19 cellular contexts compared by ENCODE assay signal in the genomic region with DNA sequence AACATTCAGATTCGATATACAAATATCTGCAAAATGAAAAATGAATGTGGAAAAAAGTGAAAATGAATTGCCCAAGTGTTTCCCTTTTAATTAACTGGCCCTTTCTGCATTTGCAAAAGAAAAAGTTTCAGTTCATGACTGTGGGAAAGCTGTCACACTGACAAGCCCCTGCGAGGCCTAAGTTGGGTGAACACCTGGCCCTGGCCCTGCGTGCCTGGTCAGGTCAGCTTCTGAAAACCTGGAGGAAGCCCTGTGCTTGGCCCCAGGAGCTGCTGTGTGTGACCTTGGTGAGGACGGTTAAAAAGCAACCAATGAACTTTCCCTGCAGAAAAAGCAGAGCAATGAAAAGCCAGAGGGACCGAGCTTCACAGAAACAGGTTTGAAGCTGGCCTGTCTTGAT. TPM values are rescaled to one million over a fixed set of nuclear protein-coding genes. Genes with fewer than 3 reads are reported as not detected.
A peak's percentile ranks its signal among the peaks of the same experiment; 100 is the strongest.
DNase-seq lines count a peak whose midpoint lies in the region; ATAC-seq and TF ChIP-seq lines count a peak whose summit lies in the region.
"Had no signal": no experiment of that assay in that cellular context is flagged by ENCODE, and none has a peak within 500 bp of the region (broad histone marks: within the 10 kb centered on the region; RNA-seq: fewer than 3 reads in every experiment).

No MANE protein-coding gene starts in this region.

- H3K36me3 ChIP-seq in thyroid gland (no peaks in the 10 kb centered on the region), aorta (ENCODE audit: control insufficient read depth in 1 of 2, insufficient read depth in 2 of 2, low read length in 1 of 2) (no peaks in the 10 kb centered on the region)
- H3K36me3 ChIP-seq: BE2C had no signal

- no peaks in the 10 kb centered on the region for H3K9me3 ChIP-seq in thyroid gland
- H3K9me3 ChIP-seq in aorta (ENCODE audit: control insufficient read depth, low read length) = no peaks in the 10 kb centered on the region
- H3K9me3 ChIP-seq: A549, BE2C had no signal

- TF ChIP-seq POLR2A in thyroid gland (IDR thresholded peaks at IDR 0.05) = no peak

- ATAC-seq in GM18511 (IDR thresholded peaks at IDR 0.05; ENCODE audit: unreplicated experiment) (peak; percentile 59), HG03025 (IDR thresholded peaks at IDR 0.05; ENCODE audit: low FRiP score, unreplicated experiment) (peak; percentile 59), HG03159 (IDR thresholded peaks at IDR 0.05; ENCODE audit: unreplicated experiment) (no peak), aorta (ENCODE audit: low FRiP score) (no peak)
- ATAC-seq: A549; CD8-positive, alpha-beta T cell; GM23338 had no signal

- no peaks in the 10 kb centered on the region for H3K27me3 ChIP-seq in thyroid gland
- H3K27me3 ChIP-seq in aorta (ENCODE audit: control insufficient read depth in 1 of 2, insufficient read depth in 2 of 2, low read length in 1 of 2) = no peaks in the 10 kb centered on the region
- H3K27me3 ChIP-seq: BE2C had no signal

- H3K27ac ChIP-seq in thyroid gland = no peak overlapping the region
- H3K27ac ChIP-seq in aorta (ENCODE audit: low read depth in 1 of 2, low read length in 2 of 2) = no peak overlapping the region
- H3K27ac ChIP-seq: A549, C4-2B had no signal

- WGBS in thyroid gland, 2 donors = 90 to 95% methylated on average over 5 of the region's 5 CpGs
- WGBS in aorta, 2 donors = 84 to 86% methylated on average over 5 of the region's 5 CpGs

- H3K4me1 ChIP-seq in thyroid gland (no peaks in the 10 kb centered on the region), aorta (ENCODE audit: control insufficient read depth in 1 of 2, insufficient read depth in 2 of 2, low read length in 2 of 2) (no peaks in the 10 kb centered on the region)
- H3K4me1 ChIP-seq: A549, BE2C had no signal

- intact Hi-C loops in thyroid gland (cut with DNase I) = no loop called here
- intact Hi-C loops in aorta (cut with DNase I) = no loop called here

- H3K4me3 ChIP-seq in thyroid gland (replicated peaks in 1 of 3) = no peak overlapping the region
- no peak overlapping the region for H3K4me3 ChIP-seq in aorta (ENCODE audit: low read length in 2 of 2)
- H3K4me3 ChIP-seq: A549, GM23338 had no signal

- no peak for TF ChIP-seq CTCF in thyroid gland (IDR thresholded peaks at IDR 0.05)

- DNase-seq in RPMI8226 (peak; percentile 54), KG1 (lab: John Stamatoyannopoulos, UW) (no peak), thyroid gland (no peak), aorta (no peak)
- DNase-seq: BE2C; CD8-positive, alpha-beta T cell; COR-L47; DMS153; DMS79 treated with DMSO at 0.1 percent for 48 hours; EL; H7; IMR-90; KBM-7 had no signal

RNA-seq across cellular contexts. Expression of gene SHC3, which starts 41.0 kb away (rescaled TPM):
- total RNA-seq in thyroid gland = 1 to 10 TPM in 3 of 4 donors, under 1 TPM in 1; 0.40 to 5.9 (median 1.2) TPM
- total RNA-seq in aorta = 1 to 10 TPM; 1.1 to 6.9 TPM
- polyA plus RNA-seq in aorta = under 1 TPM in 1 of 2 donors, not detected in 1; 0.10 TPM
- total RNA-seq: CD8-positive, alpha-beta T cell had no signal

Comparison
In these comparisons a context has a peak if more than half of its experiments do, and no peak if none do; other contexts are left out.
1. ATAC-seq: peak in GM18511 (single experiment) and HG03025 (single experiment); none in HG03159 (single experiment) and aorta (single experiment).